Comparison of ENCODE assay signal across 18 cellular contexts in genomic region chr19:56866563-56866962, GRCh38. TPM values are rescaled to one million over a fixed set of nuclear protein-coding genes. Genes with fewer than 3 reads are reported as not detected.
"Had no signal": no experiment of that assay in that cellular context is flagged by ENCODE, and none has a peak within 500 bp of the region (broad histone marks: within the 10 kb centered on the region; RNA-seq: fewer than 3 reads in every experiment).

No MANE protein-coding gene starts in this region.

- ATAC-seq: activated CD4-positive, alpha-beta T cell treated with anti-CD3 and anti-CD28 coated beads for 36 hours; effector memory CD8-positive, alpha-beta T cell; left colon; lower lobe of right lung; right cardiac atrium; stimulated activated naive CD8-positive, alpha-beta T cell treated with anti-CD3 and anti-CD28 coated beads, Interleukin-15, Interleukin-2, amounts not matched to agents 100 U/mL and 50 U/mL, for 24 hours had no signal

- DNase-seq: activated CD4-positive, alpha-beta T cell treated with anti-CD3 and anti-CD28 coated beads for 36 hours; activated CD4-positive, alpha-beta T cell treated with anti-CD3 and anti-CD28 coated beads, Interleukin-2, amount 50 U/mL, for 48 hours; activated naive CD8-positive, alpha-beta T cell treated with anti-CD3 and anti-CD28 coated beads for 36 hours; effector memory CD8-positive, alpha-beta T cell; esophagus squamous epithelium; islet precursor cell; left colon; lower lobe of right lung; right cardiac atrium; stimulated activated naive CD8-positive, alpha-beta T cell treated with anti-CD3 and anti-CD28 coated beads, Interleukin-15, Interleukin-2, amounts not matched to agents 100 U/mL and 50 U/mL, for 24 hours; T-helper 2 cell had no signal

- H3K27me3 ChIP-seq: esophagus squamous epithelium, tibial nerve, uterus had no signal

- H3K4me1 ChIP-seq: esophagus squamous epithelium, lower lobe of right lung, prostate gland, tibial nerve had no signal

- H3K4me3 ChIP-seq: esophagus squamous epithelium, lower lobe of right lung, prostate gland, skin epidermis, tibial nerve, uterus had no signal

- H3K36me3 ChIP-seq: esophagus squamous epithelium, lower lobe of right lung, prostate gland, tibial nerve, uterus had no signal

- H3K9me3 ChIP-seq: prostate gland, uterus had no signal

- H3K27ac ChIP-seq: esophagus squamous epithelium, lower lobe of right lung, prostate gland, skin epidermis, tibial nerve, uterus had no signal

RNA-seq across cellular contexts. Expression of gene PEG3, which starts 26.0 kb away (rescaled TPM):
- total RNA-seq: activated CD4-positive, alpha-beta T cell treated with anti-CD3 and anti-CD28 coated beads for 36 hours; activated T-helper 1 cell treated with anti-CD3 and anti-CD28 coated beads, Interleukin-12 subunit alpha, Interleukin-12 subunit beta, Interleukin-2, Interleukin-4 antibody, amounts not matched to agents 30 ng/mL and 10 ng/mL and 1 ng/mL, durations not matched to agents 14 hours and 24 hours and 36 hours; mesothelial cell of epicardium had no signal

RNA-seq across cellular contexts. Expression of gene ZIM2, which starts 26.0 kb away (rescaled TPM):
- total RNA-seq: activated CD4-positive, alpha-beta T cell treated with anti-CD3 and anti-CD28 coated beads for 36 hours; activated naive CD8-positive, alpha-beta T cell treated with anti-CD3 and anti-CD28 coated beads for 36 hours; activated T-helper 1 cell treated with anti-CD3 and anti-CD28 coated beads, Interleukin-12 subunit alpha, Interleukin-12 subunit beta, Interleukin-2, Interleukin-4 antibody, amounts not matched to agents 30 ng/mL and 10 ng/mL and 1 ng/mL, durations not matched to agents 14 hours and 24 hours and 36 hours; dermis microvascular lymphatic vessel endothelial cell; lower lobe of right lung; mesothelial cell of epicardium; tibial nerve had no signal
